ENCODE assay signal across 18 cellular contexts in the genomic region with DNA sequence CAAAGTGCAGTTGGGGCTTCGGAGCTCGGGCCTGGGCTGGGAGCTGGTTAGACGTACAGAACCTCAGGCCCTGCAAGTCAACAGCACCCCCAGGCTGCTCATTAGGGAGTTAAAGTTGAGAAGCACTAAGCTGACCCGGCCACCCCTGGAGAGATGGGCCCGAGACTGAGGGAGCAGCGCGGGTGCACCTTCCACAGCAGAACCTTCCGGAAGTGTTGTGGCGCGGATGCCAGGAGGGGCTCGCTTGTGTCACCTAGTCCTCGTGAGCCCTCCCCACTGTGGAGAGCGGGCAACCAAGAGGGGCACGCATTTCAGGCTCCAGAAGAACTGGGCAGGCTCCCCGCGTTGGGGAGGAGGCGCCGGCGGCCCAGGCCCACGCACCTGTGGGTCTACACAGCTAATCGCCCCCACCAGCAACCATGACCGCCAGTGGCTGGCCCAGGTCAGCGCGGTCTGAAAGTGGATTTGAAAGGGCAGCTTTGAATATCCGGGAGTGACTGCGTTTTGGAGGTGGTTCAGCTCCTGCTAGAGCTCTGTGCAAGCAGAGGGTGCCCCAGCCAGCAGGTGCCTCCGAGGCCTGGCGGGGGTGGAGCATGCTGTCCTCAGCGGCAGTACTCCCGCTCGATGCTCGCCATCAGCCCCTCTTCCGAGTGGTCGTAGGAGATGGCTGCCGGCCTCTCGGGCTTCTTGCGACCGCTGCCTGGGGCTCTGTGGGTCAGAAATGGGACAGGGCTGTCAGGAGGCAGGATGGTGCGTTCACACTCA. TPM values are rescaled to one million over a fixed set of nuclear protein-coding genes. Genes with fewer than 3 reads are reported as not detected.
A peak's percentile ranks its signal among the peaks of the same experiment; 100 is the strongest.
DNase-seq lines count a peak whose midpoint lies in the region; ATAC-seq and TF ChIP-seq lines count a peak whose summit lies in the region.
"Had no signal": no experiment of that assay in that cellular context is flagged by ENCODE, and none has a peak within 500 bp of the region (broad histone marks: within the 10 kb centered on the region; RNA-seq: fewer than 3 reads in every experiment).

No MANE protein-coding gene starts in this region.

- H3K27ac ChIP-seq in Panc1 (ENCODE audit: low read length) (peak overlapping the region; percentile 75), esophagus muscularis mucosa (replicated peaks in 1 of 4) (peak overlapping the region; percentile 67 to 81 (median 68)), ovary (peak overlapping the region; percentile 47 to 89), smooth muscle cell (ENCODE audit: low read depth) (no peak overlapping the region)
- H3K27ac ChIP-seq: KMS-11 had no signal

- CTCF ChIA-PET in Caco-2 (lab: Charles Lee) (interaction anchor here (0.6 to 2.4 kb wide), 8 partner anchors 10 to 750 kb away, joined by 3 to 31 read pairs (median 11); partner anchors contain the start of gene KLF11), Panc1 (lab: Charles Lee) (interaction anchor here (2.1 kb wide), 1 partner anchor 74 kb away, joined by 9 read pairs; no protein-coding TSS in a partner anchor)

- H2AFZ ChIP-seq in smooth muscle cell (ENCODE audit: low read depth) = no peak overlapping the region

- no peaks in the 10 kb centered on the region for H3K79me2 ChIP-seq in smooth muscle cell (ENCODE audit: low read depth)

- H4K20me1 ChIP-seq in smooth muscle cell (ENCODE audit: low read depth) = no peaks in the 10 kb centered on the region

- H3F3A ChIP-seq in smooth muscle cell (ENCODE audit: low read depth) = peaks cover 11% of the 10 kb centered on the region

- in situ Hi-C loops in Panc1 (cut with HindIII; ENCODE audit: low pct_unique_long_range_greater_than_20kb, low sequenced_read_pairs) = no loop called here

- no peaks in the 10 kb centered on the region for H3K27me3 ChIP-seq in Caco-2 (replicated peaks; ENCODE audit: control insufficient read depth, insufficient read depth, low read length)
- no peaks in the 10 kb centered on the region for H3K27me3 ChIP-seq in Panc1 (ENCODE audit: control insufficient read depth, insufficient read depth, low read length)
- H3K27me3 ChIP-seq in esophagus muscularis mucosa = no peaks in the 10 kb centered on the region
- H3K27me3 ChIP-seq in ovary = no peaks in the 10 kb centered on the region
- H3K27me3 ChIP-seq in smooth muscle cell (ENCODE audit: low read depth) = no peaks in the 10 kb centered on the region
- H3K27me3 ChIP-seq: adrenal gland; BLaER1 treated with 17β-estradiol and CSF1 and Interleukin-3, amounts not matched to agents 10 nM and 100 nM had no signal

- intact Hi-C loops in Caco-2 (cut with micrococcal nuclease; ENCODE audit: unreplicated experiment) = no loop called here
- intact Hi-C loops in Panc1 (cut with micrococcal nuclease; ENCODE audit: unreplicated experiment) = no loop called here
- intact Hi-C loops in esophagus muscularis mucosa (cut with DNase I) = no loop called here
- intact Hi-C loops in ovary (cut with DNase I) = loop anchor here in 1 of 4 donors (10.0 kb wide), 1 partner anchor 244 kb away; no protein-coding TSS in a partner anchor

- no peak overlapping the region for H3K4me3 Mint-ChIP-seq in Caco-2 (ENCODE audit: unreplicated experiment)

- H3K4me1 Mint-ChIP-seq in Caco-2 (ENCODE audit: low read depth, unreplicated experiment) = peaks cover 14% of the 10 kb centered on the region

- no TSS peak for BruUV-seq in Caco-2 (replicated peaks; lab: Mats Ljungman, UMichigan)
- no TSS peak for BruUV-seq in Panc1 (replicated peaks; lab: Mats Ljungman, UMichigan)

- H3K4me3 ChIP-seq in Caco-2 (ENCODE audit: low read depth, low read length) (no peak overlapping the region), Panc1 (ENCODE audit: low read depth in 2 of 2, low read length in 2 of 2) (no peak overlapping the region), esophagus muscularis mucosa (no peak overlapping the region), ovary (no peak overlapping the region), smooth muscle cell (no peak overlapping the region)

- H3K36me3 ChIP-seq in Caco-2 (ENCODE audit: control insufficient read depth, insufficient read depth, low read length) (no peaks in the 10 kb centered on the region; the same call in 1 of the 2 replicates), Panc1 (ENCODE audit: control insufficient read depth, insufficient read depth, low read length) (peaks cover 7% of the 10 kb centered on the region), esophagus muscularis mucosa (peaks cover 3 to 32% (median 29%) of the 10 kb centered on the region in 4 donors), ovary (no peaks in the 10 kb centered on the region), smooth muscle cell (ENCODE audit: low read depth) (no peaks in the 10 kb centered on the region)

- no peak for TF ChIP-seq CTCF in Caco-2 (IDR thresholded peaks at IDR 0.05; ENCODE audit: insufficient read depth in 1 of 2, low read depth in 1 of 2, low read length in 1 of 2, severe bottlenecking in 1 of 2, unreplicated experiment in 1 of 2)
- TF ChIP-seq CTCF in Panc1 (IDR thresholded peaks at IDR 0.05) = no peak
- no peak for TF ChIP-seq CTCF in esophagus muscularis mucosa (IDR thresholded peaks at IDR 0.05)
- no peak for TF ChIP-seq CTCF in ovary (IDR thresholded peaks at IDR 0.05)
- TF ChIP-seq CTCF in smooth muscle cell (IDR thresholded peaks at IDR 0.05; ENCODE audit: borderline replicate concordance, insufficient read depth, poor library complexity, severe bottlenecking) = no peak

- peaks cover 12% of the 10 kb centered on the region for H3K36me3 Mint-ChIP-seq in Caco-2 (ENCODE audit: insufficient read depth, unreplicated experiment)

- WGBS in esophagus muscularis mucosa = 92% methylated on average over 24 of the region's 39 CpGs
- WGBS in ovary, 3 donors = 80 to 88% (median 83%) methylated on average over 39 of the region's 39 CpGs
- 94% methylated on average over 39 of the region's 39 CpGs for WGBS in smooth muscle cell (ENCODE audit: low lambda C conversion rate)

- H3K4me1 ChIP-seq in Caco-2 = peaks cover 13% of the 10 kb centered on the region
- peaks cover 19% of the 10 kb centered on the region for H3K4me1 ChIP-seq in Panc1 (ENCODE audit: control insufficient read depth, insufficient read depth, low read length)
- peaks cover 35 to 57% (median 43%) of the 10 kb centered on the region in 4 donors for H3K4me1 ChIP-seq in esophagus muscularis mucosa
- H3K4me1 ChIP-seq in ovary (ENCODE audit: insufficient read depth) = peaks cover 4% of the 10 kb centered on the region
- H3K4me1 ChIP-seq in smooth muscle cell (ENCODE audit: low read depth) = peaks cover 12% of the 10 kb centered on the region

- H3K9me3 Mint-ChIP-seq in Caco-2 (ENCODE audit: unreplicated experiment) = no peaks in the 10 kb centered on the region

- no peaks in the 10 kb centered on the region for H3K27me3 Mint-ChIP-seq in Caco-2 (ENCODE audit: insufficient read depth, unreplicated experiment)

- H3K27ac Mint-ChIP-seq in Caco-2 (ENCODE audit: unreplicated experiment) = peak overlapping the region; percentile 71

- POLR2A ChIA-PET in Caco-2 (lab: Charles Lee) (interaction anchor here (1.3 to 1.6 kb wide), 3 partner anchors 16 to 389 kb away, joined by 6 to 10 read pairs (median 7); partner anchors contain the start of gene ODC1), Panc1 (lab: Charles Lee) (no interaction called here)

- no peaks in the 10 kb centered on the region for H3K9me3 ChIP-seq in Caco-2
- no peaks in the 10 kb centered on the region for H3K9me3 ChIP-seq in Panc1 (ENCODE audit: control insufficient read depth, insufficient read depth, low read depth, low read length)
- no peaks in the 10 kb centered on the region for H3K9me3 ChIP-seq in esophagus muscularis mucosa
- no peaks in the 10 kb centered on the region for H3K9me3 ChIP-seq in ovary
- H3K9me3 ChIP-seq in smooth muscle cell (replicated peaks; ENCODE audit: low read depth) = no peaks in the 10 kb centered on the region
- H3K9me3 ChIP-seq: adrenal gland; BLaER1 treated with 17β-estradiol and CSF1 and Interleukin-3, amounts not matched to agents 10 nM and 100 nM had no signal

- no peak for ATAC-seq in Panc1

- H3K4me2 ChIP-seq in smooth muscle cell = no peak overlapping the region
- H3K4me2 ChIP-seq: KMS-11 had no signal

- DNase-seq in Caco-2 (no peak), Panc1 (ENCODE audit: low read depth, low spot score) (no peak), esophagus muscularis mucosa (ENCODE audit: extremely low spot score) (no peak), ovary (peak in 3 of 5 donors; percentile 39 to 56 (median 55)), smooth muscle cell (lab: John Stamatoyannopoulos, UW; ENCODE audit: unreplicated experiment) (no peak), DMS79 treated with DMSO at 0.1 percent for 48 hours (lab: John Stamatoyannopoulos, UW) (no peak), T-helper 9 cell (no peak), retina (no peak)
- DNase-seq: activated CD8-positive, alpha-beta memory T cell treated with anti-CD3 and anti-CD28 coated beads, Interleukin-2, amount 50 U/mL, for 48 hours; activated gamma-delta T cell treated with Interleukin-2 at 50 U/mL for 16 hours; adrenal gland; effector CD4-positive, alpha-beta T cell; NCI-H1092 treated with DMSO at 0.1 percent for 48 hours; SIG-M5; stimulated activated CD4-positive, alpha-beta T cell treated with anti-CD3 and anti-CD28 coated beads, Interleukin-2, amount 100 ng/mL, for 24 hours; T-helper 1 cell had no signal

- no peak for TF ChIP-seq POLR2A in esophagus muscularis mucosa (IDR thresholded peaks at IDR 0.05; ENCODE audit: low read depth)
- no peak for TF ChIP-seq POLR2A in ovary (IDR thresholded peaks at IDR 0.05)

- TF ChIP-seq EP300 in esophagus muscularis mucosa (IDR thresholded peaks at IDR 0.05) (no peak), ovary (IDR thresholded peaks at IDR 0.05) (no peak)

- no peak overlapping the region for H3K9ac ChIP-seq in smooth muscle cell (ENCODE audit: low read depth)
- H3K9ac ChIP-seq: KMS-11 had no signal

RNA-seq across cellular contexts. Expression of gene KLF11, which starts 15.1 kb away (rescaled TPM):
- total RNA-seq in Caco-2 (2022) (21.0 and 22.9 TPM in 2 replicates), Panc1 (2021; ENCODE audit: unreplicated experiment) (23.7 TPM), esophagus muscularis mucosa (10 to 100 TPM; 15.8 to 51.6 (median 33.9) TPM), ovary (10 to 100 TPM; 21.6 to 45.3 (median 31.4) TPM), smooth muscle cell (12.7 and 15.3 TPM in 2 replicates)
- polyA plus RNA-seq in Panc1 (2012; ENCODE audit: insufficient read length) = 14.0 TPM
- polyA plus RNA-seq in ovary (10 to 100 TPM; 22.8 to 41.8 TPM), smooth muscle cell (9.9 and 11.7 TPM in 2 replicates)

RNA-seq across cellular contexts. Expression of gene CYS1, which starts 21.8 kb away (rescaled TPM):
- total RNA-seq in Caco-2 (2022) = 0.91 and 1.4 TPM in 2 replicates
- total RNA-seq in Panc1 (2021; ENCODE audit: unreplicated experiment) = 20.4 TPM
- 28.5 TPM for polyA plus RNA-seq in Panc1 (2012; ENCODE audit: insufficient read length)
- total RNA-seq in esophagus muscularis mucosa = 10 to 100 TPM; 16.9 to 56.4 (median 35.4) TPM
- total RNA-seq in ovary = 10 to 100 TPM in 6 of 7 donors, 1 to 10 TPM in 1; 8.8 to 21.5 (median 13.0) TPM
- 1 to 10 TPM; 5.9 to 9.0 TPM for polyA plus RNA-seq in ovary
- 2.3 and 3.9 TPM in 2 replicates for total RNA-seq in smooth muscle cell
- 9.9 and 11.5 TPM in 2 replicates for polyA plus RNA-seq in smooth muscle cell

Comparison
In these comparisons a context has a peak if more than half of its experiments do, and no peak if none do; other contexts are left out.
1. DNase-seq: peak in ovary (3 of 5); none in Caco-2 (0 of 2), Panc1 (single experiment), esophagus muscularis mucosa (single experiment), smooth muscle cell (single experiment), DMS79 treated with DMSO at 0.1 percent for 48 hours (single experiment), T-helper 9 cell (single experiment) and retina (single experiment).